ENCODE assay signal across 8 cellular contexts in the genomic region with DNA sequence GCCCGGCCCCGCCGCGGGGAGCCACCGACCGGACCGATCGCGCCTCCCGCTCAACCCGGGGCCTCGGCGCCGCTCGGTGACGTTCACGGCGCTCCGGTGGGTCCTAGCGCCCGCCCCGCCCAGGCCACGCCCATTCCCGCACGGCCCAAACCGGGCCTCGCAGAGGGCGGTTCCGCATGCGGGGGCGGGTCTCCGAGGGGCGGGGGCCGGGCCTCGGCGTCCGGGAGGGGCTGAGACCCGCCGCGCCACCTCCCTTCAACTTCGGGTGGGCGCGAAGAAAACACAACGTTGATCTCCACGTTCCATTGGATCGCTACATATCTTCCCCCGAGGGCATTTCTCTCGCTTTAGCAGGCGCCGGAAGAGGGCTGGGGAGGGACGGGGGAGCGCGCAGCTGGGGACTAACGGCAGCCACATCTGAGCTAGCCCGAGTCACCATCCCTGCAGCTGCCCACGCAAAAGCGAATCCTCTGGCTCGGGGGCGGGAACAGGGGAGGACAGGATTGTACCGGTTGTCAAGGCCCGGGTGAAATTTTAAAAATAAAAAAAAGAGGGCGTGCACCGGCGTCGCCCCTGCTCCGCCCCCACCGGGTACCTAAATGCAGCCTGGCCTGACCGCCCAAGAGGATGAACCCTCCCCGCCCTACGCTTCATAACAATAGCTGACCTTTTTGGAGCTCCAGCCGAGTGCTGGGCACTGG. TPM values are rescaled to one million over a fixed set of nuclear protein-coding genes. Genes with fewer than 3 reads are reported as not detected.
DNase-seq lines count a peak whose midpoint lies in the region; ATAC-seq and TF ChIP-seq lines count a peak whose summit lies in the region.

MAD2L2 (minus strand) TSS at position 78 of the 701 bp plus-strand sequence. CDS start 547 bp downstream, outside the sequence.

- TF ChIP-seq CTCF in CD14-positive monocyte (IDR thresholded peaks at IDR 0.05) (no peak), endodermal cell (conservative IDR thresholded peaks at IDR 0.05) (no peak)

- H3K27ac Mint-ChIP-seq in CD14-positive monocyte (peak within 1 kb of the TSS in 6 of 7 donors; percentile 76 to 91 (median 86)), endodermal cell (peak within 1 kb of the TSS; percentile 61)
- peak within 1 kb of the TSS; percentile 93 for H3K27ac Mint-ChIP-seq in activated CD8-positive, alpha-beta memory T cell treated with anti-CD3 and anti-CD28 coated beads, Interleukin-2, amount 10 ng/mL, durations not matched to agents 7 days and 5 days

- peak within 1 kb of the TSS; percentile 77 for H3K27ac ChIP-seq in endodermal cell (ENCODE audit: low read depth, low read length)
- peak within 1 kb of the TSS; percentile 31 for H3K27ac ChIP-seq in mesodermal cell (ENCODE audit: low read depth, low read length, severe bottlenecking)

- H3K27me3 Mint-ChIP-seq in CD14-positive monocyte (ENCODE audit: low read depth in 3 of 3) (peaks cover 0 to 18% (median 10%) of the 10 kb centered on the region in 3 donors), endodermal cell (ENCODE audit: insufficient read depth) (no peaks in the 10 kb centered on the region)
- H3K27me3 Mint-ChIP-seq in activated CD8-positive, alpha-beta memory T cell treated with anti-CD3 and anti-CD28 coated beads, Interleukin-2, amount 10 ng/mL, durations not matched to agents 7 days and 5 days: peaks cover 23% of the 10 kb centered on the region

- no peaks in the 10 kb centered on the region for H3K9me3 ChIP-seq in endodermal cell (ENCODE audit: control insufficient read depth, low read length)
- H3K9me3 ChIP-seq in mesodermal cell (ENCODE audit: control insufficient read depth, low read length): no peaks in the 10 kb centered on the region

- WGBS in endodermal cell (ENCODE audit: insufficient coverage in 1 of 2, insufficient read length in 1 of 2), 2 experiments: 0 to 1% methylated on average over 51 to 71 of the region's 71 CpGs
- 1% methylated on average over 47 to 60 of the region's 71 CpGs for WGBS in mesodermal cell (ENCODE audit: insufficient coverage in 2 of 2), 2 experiments

- H3K9ac ChIP-seq in endodermal cell (ENCODE audit: extremely low read depth, low read length, poor library complexity, severe bottlenecking): peak within 1 kb of the TSS; percentile 70

- H3K4me3 Mint-ChIP-seq in CD14-positive monocyte (peak within 1 kb of the TSS; percentile 88 to 92), endodermal cell (peak within 1 kb of the TSS; percentile 77)
- H3K4me3 Mint-ChIP-seq in activated CD8-positive, alpha-beta memory T cell treated with anti-CD3 and anti-CD28 coated beads, Interleukin-2, amount 10 ng/mL, durations not matched to agents 7 days and 5 days: peak within 1 kb of the TSS; percentile 86

- DNase-seq in CD14-positive monocyte (ENCODE audit: low spot score) (peak; percentile 78), NOMO-1 treated with dmso at 0.1 percent for 144 hours (lab: John Stamatoyannopoulos, UW; ENCODE audit: unreplicated experiment) (peak; percentile 62), endodermal cell (peak; percentile 95)
- DNase-seq in activated CD8-positive, alpha-beta memory T cell treated with anti-CD3 and anti-CD28 coated beads, Interleukin-2, amount 10 ng/mL, durations not matched to agents 7 days and 5 days: peak; percentile 93
- DNase-seq in stimulated activated CD8-positive, alpha-beta memory T cell treated with anti-CD3 and anti-CD28 coated beads, Interleukin-15, amount 100 ng/mL, for 1 hour (ENCODE audit: low read depth): peak; percentile 76

- H3K27me3 ChIP-seq in endodermal cell (ENCODE audit: control insufficient read depth, insufficient read depth, low read length, poor library complexity, severe bottlenecking): no peaks in the 10 kb centered on the region

- H3K36me3 ChIP-seq in endodermal cell (ENCODE audit: control insufficient read depth, insufficient read depth, low read length) (peaks cover 4% of the 10 kb centered on the region), mesodermal cell (ENCODE audit: control insufficient read depth, insufficient read depth, low read length) (peaks cover 25% of the 10 kb centered on the region)

- CTCF ChIA-PET in activated CD8-positive, alpha-beta memory T cell treated with anti-CD3 and anti-CD28 coated beads, Interleukin-2, amount 10 ng/mL, durations not matched to agents 7 days and 5 days (lab: Charles Lee): interaction anchor here (0.9 to 4.1 kb wide), 9 partner anchors 9 to 227 kb away, joined by 3 to 31 read pairs (median 6); partner anchors contain the start of genes AGTRAP, DRAXIN and FBXO6

- intact Hi-C loops in CD14-positive monocyte (cut with micrococcal nuclease): no loop called here

- H3K36me3 Mint-ChIP-seq in CD14-positive monocyte (peaks cover 4 to 20% of the 10 kb centered on the region in 2 donors), endodermal cell (ENCODE audit: low read depth) (peaks cover 15% of the 10 kb centered on the region)
- H3K36me3 Mint-ChIP-seq in activated CD8-positive, alpha-beta memory T cell treated with anti-CD3 and anti-CD28 coated beads, Interleukin-2, amount 10 ng/mL, durations not matched to agents 7 days and 5 days: peaks cover 2% of the 10 kb centered on the region

- H3K4me1 ChIP-seq in endodermal cell (ENCODE audit: control insufficient read depth, insufficient read depth, low read length) (no peaks in the 10 kb centered on the region), mesodermal cell (ENCODE audit: control insufficient read depth, insufficient read depth, low read length, poor library complexity, severe bottlenecking) (peaks cover 11% of the 10 kb centered on the region)

- peaks cover 21% of the 10 kb centered on the region for H3K4me1 Mint-ChIP-seq in CD14-positive monocyte
- H3K4me1 Mint-ChIP-seq in activated CD8-positive, alpha-beta memory T cell treated with anti-CD3 and anti-CD28 coated beads, Interleukin-2, amount 10 ng/mL, durations not matched to agents 7 days and 5 days: peaks cover 22% of the 10 kb centered on the region
- H3K4me1 Mint-ChIP-seq in endodermal cell: peaks cover 13% of the 10 kb centered on the region

- H3K4me3 ChIP-seq in endodermal cell (ENCODE audit: low read length) (peak within 1 kb of the TSS; percentile 91), mesodermal cell (ENCODE audit: extremely low read depth, insufficient read depth, low read length, poor library complexity, severe bottlenecking) (peak within 1 kb of the TSS; percentile 87)

- ATAC-seq in GM19324 (IDR thresholded peaks at IDR 0.05; ENCODE audit: low FRiP score, unreplicated experiment) (peak; percentile 86), HG03460 (IDR thresholded peaks at IDR 0.05; ENCODE audit: unreplicated experiment) (peak; percentile 77)
- ATAC-seq in activated CD8-positive, alpha-beta memory T cell treated with anti-CD3 and anti-CD28 coated beads, Interleukin-2, amount 10 ng/mL, durations not matched to agents 7 days and 5 days: peak; percentile 91

- H3K9me3 Mint-ChIP-seq in CD14-positive monocyte (peaks cover 0 to 3% (median 0%) of the 10 kb centered on the region in 7 donors), endodermal cell (no peaks in the 10 kb centered on the region)
- H3K9me3 Mint-ChIP-seq in activated CD8-positive, alpha-beta memory T cell treated with anti-CD3 and anti-CD28 coated beads, Interleukin-2, amount 10 ng/mL, durations not matched to agents 7 days and 5 days (ENCODE audit: low read depth): no peaks in the 10 kb centered on the region

RNA-seq across cellular contexts. Expression of gene MAD2L2, which starts in this region (rescaled TPM):
- 10 to 100 TPM; 57.8 to 71.3 TPM for polyA plus RNA-seq in CD14-positive monocyte
- 10 to 100 TPM; 85.4 to 94.8 TPM for total RNA-seq in activated CD8-positive, alpha-beta memory T cell treated with anti-CD3 and anti-CD28 coated beads, Interleukin-2, amount 10 ng/mL, durations not matched to agents 7 days and 5 days
- 100 to 1,000 TPM; 128 to 132 TPM for total RNA-seq in endodermal cell
- 153 TPM for polyA plus RNA-seq in endodermal cell (2013, experiment 1 of 2)
- polyA plus RNA-seq in endodermal cell (2013, experiment 2 of 2): 130 TPM
- 87.4 TPM for polyA plus RNA-seq in mesodermal cell (2013, experiment 1 of 2)
- 80.5 TPM for polyA plus RNA-seq in mesodermal cell (2013, experiment 2 of 2)

Comparison
In these comparisons a context has a peak if more than half of its experiments do, and no peak if none do; other contexts are left out.
1. Peak in every context shown above with its lines: DNase-seq, ATAC-seq, H3K4me3 ChIP-seq and H3K27ac ChIP-seq.